ENCODE assay signal across 18 cellular contexts in genomic region chr1:64162804-64163203, GRCh38. TPM values are rescaled to one million over a fixed set of nuclear protein-coding genes. Genes with fewer than 3 reads are reported as not detected.
A peak's percentile ranks its signal among the peaks of the same experiment; 100 is the strongest.
DNase-seq lines count a peak whose midpoint lies in the region; ATAC-seq and TF ChIP-seq lines count a peak whose summit lies in the region.
"Had no signal": no experiment of that assay in that cellular context is flagged by ENCODE, and none has a peak within 500 bp of the region (broad histone marks: within the 10 kb centered on the region; RNA-seq: fewer than 3 reads in every experiment).

No MANE protein-coding gene starts in this region.

- no peaks in the 10 kb centered on the region for H3K27me3 Mint-ChIP-seq in H9 (ENCODE audit: low read depth)

- intact Hi-C loops in ascending aorta (cut with DNase I) (loop anchor here (2.0 to 5.0 kb wide), 3 partner anchors 390 to 486 kb away; no protein-coding TSS in a partner anchor), tibial artery (cut with DNase I; ENCODE audit: low total_unique reads) (loop anchor here (10.0 kb wide), 1 partner anchor 468 kb away; no protein-coding TSS in a partner anchor)

- peaks cover 0 to 9% of the 10 kb centered on the region in 2 experiments; a peak in 2 of 5 replicates for H3K9me3 Mint-ChIP-seq in H9

- no peaks in the 10 kb centered on the region for H3K27me3 ChIP-seq in H9 (ENCODE audit: insufficient read depth, low read length)
- H3K27me3 ChIP-seq in ascending aorta: no peaks in the 10 kb centered on the region
- H3K27me3 ChIP-seq in trophoblast cell (ENCODE audit: insufficient read depth, low read length): no peaks in the 10 kb centered on the region
- no peaks in the 10 kb centered on the region for H3K27me3 ChIP-seq in tibial artery
- H3K27me3 ChIP-seq: BE2C had no signal

- no peak overlapping the region for H3T11ph ChIP-seq in H9 (ENCODE audit: low read length)

- no peaks in the 10 kb centered on the region for H4K20me1 ChIP-seq in H9 (ENCODE audit: control insufficient read depth, insufficient read depth, insufficient read length)

- H3K9ac ChIP-seq in H9 (ENCODE audit: extremely low read depth, insufficient read length, low read length): no peak overlapping the region
- H3K9ac ChIP-seq in trophoblast cell (ENCODE audit: low read length): peak overlapping the region; percentile 44

- H3K36me3 ChIP-seq in ascending aorta (peaks cover 0 to 12% of the 10 kb centered on the region in 2 donors), trophoblast cell (ENCODE audit: control insufficient read depth in 1 of 2, insufficient read depth in 2 of 2, low read length in 2 of 2) (peaks cover 6 to 21% of the 10 kb centered on the region in 2 experiments), tibial artery (peaks cover 0 to 6% (median 0%) of the 10 kb centered on the region in 3 donors)
- H3K36me3 ChIP-seq: BE2C had no signal

- H3K79me2 ChIP-seq in H9 (ENCODE audit: insufficient read depth, low read length) (no peaks in the 10 kb centered on the region), trophoblast cell (ENCODE audit: control insufficient read depth, insufficient read depth, low read length, poor library complexity) (no peaks in the 10 kb centered on the region)

- no peak overlapping the region for H2BK20ac ChIP-seq in H9 (ENCODE audit: low read depth, low read length, poor library complexity, severe bottlenecking)

- H2BK15ac ChIP-seq in H9 (ENCODE audit: low read depth, low read length): no peak overlapping the region

- H3K14ac ChIP-seq in H9 (ENCODE audit: insufficient read depth, low read length): no peak overlapping the region
- H3K14ac ChIP-seq in trophoblast cell (ENCODE audit: low read length): no peak overlapping the region

- H2AK5ac ChIP-seq in H9 (ENCODE audit: insufficient read length, low read length) (no peak overlapping the region), trophoblast cell (ENCODE audit: low read length) (peak overlapping the region; percentile 33)

- peaks cover 37 to 49% (median 45%) of the 10 kb centered on the region in 3 experiments for H3K36me3 Mint-ChIP-seq in H9 (ENCODE audit: insufficient read depth in 1 of 3, low read depth in 3 of 3)
- H3K36me3 Mint-ChIP-seq: CD14-positive monocyte; CD4-positive, alpha-beta memory T cell had no signal

- no peak overlapping the region for H3K56ac ChIP-seq in H9 (ENCODE audit: insufficient read length, low read depth, low read length)

- H3K18ac ChIP-seq in H9 (ENCODE audit: insufficient read length, low read depth, low read length) (no peak overlapping the region), trophoblast cell (ENCODE audit: low read length) (peak overlapping the region; percentile 68)

- no peak overlapping the region for H3K4me2 ChIP-seq in H9 (ENCODE audit: insufficient read depth, insufficient read length, low read length)
- H3K4me2 ChIP-seq in trophoblast cell (ENCODE audit: low read length): no peak overlapping the region

- peak overlapping the region; percentile 11 to 41 (median 27); a peak in 1 of 7 replicates for H3K27ac Mint-ChIP-seq in H9
- H3K27ac Mint-ChIP-seq: CD4-positive, alpha-beta memory T cell had no signal

- no CpG with 5 or more reads among the region's 1 CpG for WGBS in H9 (ENCODE audit: extremely low coverage, insufficient read length, low lambda C conversion rate)
- WGBS in trophoblast cell (ENCODE audit: extremely low coverage, insufficient coverage, insufficient read length): no CpG with 5 or more reads among the region's 1 CpG

- no peak overlapping the region for H2AFZ ChIP-seq in H9 (ENCODE audit: low read length)
- H2AFZ ChIP-seq in trophoblast cell (ENCODE audit: insufficient read depth, low read length, poor library complexity): no peak overlapping the region

- peaks cover 2% of the 10 kb centered on the region for H3K9me3 ChIP-seq in H9 (ENCODE audit: control insufficient read depth, low read depth, low read length)
- no peaks in the 10 kb centered on the region for H3K9me3 ChIP-seq in ascending aorta
- no peaks in the 10 kb centered on the region for H3K9me3 ChIP-seq in trophoblast cell (ENCODE audit: insufficient read depth, low read depth, low read length)
- H3K9me3 ChIP-seq in tibial artery: no peaks in the 10 kb centered on the region
- H3K9me3 ChIP-seq: BE2C had no signal

- H3K4ac ChIP-seq in H9 (ENCODE audit: low read depth, low read length) (no peak overlapping the region), trophoblast cell (ENCODE audit: low read depth, low read length) (no peak overlapping the region)

- no peak for TF ChIP-seq CTCF in H9 (conservative IDR thresholded peaks at IDR 0.05)
- TF ChIP-seq CTCF in ascending aorta (IDR thresholded peaks at IDR 0.05): no peak
- TF ChIP-seq CTCF in tibial artery (IDR thresholded peaks at IDR 0.05): no peak

- H2BK12ac ChIP-seq in H9 (ENCODE audit: insufficient read length, low read depth, low read length) (no peak overlapping the region), trophoblast cell (ENCODE audit: low read length) (peak overlapping the region; percentile 41)

- no peak overlapping the region for H3K4me3 Mint-ChIP-seq in H9
- H3K4me3 Mint-ChIP-seq: CD14-positive monocyte; CD4-positive, alpha-beta memory T cell had no signal

- H2BK5ac ChIP-seq in H9 (ENCODE audit: insufficient read length, low read length) (no peak overlapping the region), trophoblast cell (ENCODE audit: low read depth, low read length, poor library complexity) (no peak overlapping the region)

- ATAC-seq in GM18517 (IDR thresholded peaks at IDR 0.05; ENCODE audit: unreplicated experiment) (no peak), HG03135 (IDR thresholded peaks at IDR 0.05; ENCODE audit: unreplicated experiment) (no peak)
- ATAC-seq: K562 had no signal

- no peak overlapping the region for H4K12ac ChIP-seq in trophoblast cell (ENCODE audit: low read depth, low read length)

- no peak overlapping the region for H3K27ac ChIP-seq in H9 (ENCODE audit: insufficient read length, low read depth, low read length)
- H3K27ac ChIP-seq in ascending aorta: peak overlapping the region; percentile 70 to 80
- no peak overlapping the region for H3K27ac ChIP-seq in trophoblast cell (ENCODE audit: low read depth, low read length)
- peak overlapping the region; percentile 65 to 68 for H3K27ac ChIP-seq in tibial artery
- H3K27ac ChIP-seq: HL-60 had no signal

- DNase-seq in H9 (no peak), ascending aorta (ENCODE audit: low spot score in 2 of 2) (no peak), trophoblast cell (no peak), tibial artery (no peak), GOT3 (lab: John Stamatoyannopoulos, UW) (no peak)
- DNase-seq: ACHN; CD4-positive, alpha-beta memory T cell; DMS79; GF-D8; HCEC 1CT had no signal

- H4K91ac ChIP-seq in H9 (ENCODE audit: insufficient read length, low read depth, low read length): no peak overlapping the region
- H4K91ac ChIP-seq in trophoblast cell (ENCODE audit: low read depth, low read length): peak overlapping the region; percentile 52

- H3K79me1 ChIP-seq in H9 (ENCODE audit: insufficient read depth, low read depth, low read length, poor library complexity, severe bottlenecking) (no peaks in the 10 kb centered on the region), trophoblast cell (ENCODE audit: low read length) (peaks cover 2% of the 10 kb centered on the region)

- H2BK120ac ChIP-seq in H9 (ENCODE audit: low read depth, low read length, poor library complexity, severe bottlenecking): no peak overlapping the region
- no peak overlapping the region for H2BK120ac ChIP-seq in trophoblast cell (ENCODE audit: insufficient read depth, low read length, poor library complexity)

- no peaks in the 10 kb centered on the region for H3K23me2 ChIP-seq in H9 (ENCODE audit: insufficient read length, low read depth, low read length, poor library complexity, severe bottlenecking)

- H4K8ac ChIP-seq in H9 (replicated peaks; ENCODE audit: insufficient read length, low read depth, low read length) (no peak overlapping the region), trophoblast cell (ENCODE audit: low read depth, low read length) (no peak overlapping the region)

- H3K4me3 ChIP-seq in ascending aorta: no peak overlapping the region
- no peak overlapping the region for H3K4me3 ChIP-seq in trophoblast cell (ENCODE audit: low read depth, low read length)
- H3K4me3 ChIP-seq in tibial artery: no peak overlapping the region
- H3K4me3 ChIP-seq: K562 had no signal

- H3K23ac ChIP-seq in H9 (ENCODE audit: insufficient read length, low read depth, low read length) (no peak overlapping the region), trophoblast cell (ENCODE audit: low read length) (no peak overlapping the region)

- H3K4me1 ChIP-seq in H9 (ENCODE audit: insufficient read depth, low read length) (no peaks in the 10 kb centered on the region), ascending aorta (peaks cover 12 to 34% of the 10 kb centered on the region in 2 donors), trophoblast cell (ENCODE audit: control insufficient read depth in 1 of 2, insufficient read depth in 2 of 2, low read length in 2 of 2) (no peaks in the 10 kb centered on the region), tibial artery (peaks cover 0 to 48% (median 21%) of the 10 kb centered on the region in 4 donors)

- peaks cover 0 to 16% of the 10 kb centered on the region in 2 experiments; a peak in 3 of 4 replicates for H3K4me1 Mint-ChIP-seq in H9
- H3K4me1 Mint-ChIP-seq: CD14-positive monocyte; CD4-positive, alpha-beta memory T cell had no signal

- no peak overlapping the region for H4K5ac ChIP-seq in H9 (ENCODE audit: insufficient read length, low read depth, low read length)

RNA-seq across cellular contexts. Expression of gene UBE2U, which starts 40.6 kb away (rescaled TPM):
- total RNA-seq in H9 (2021) (not detected in 2 replicates), ascending aorta (not detected)
- 0.18 TPM in 1 of 2 replicates, not detected in the other for polyA plus RNA-seq in trophoblast cell (2013)
- total RNA-seq: CD4-positive, alpha-beta memory T cell; Daoy; HT1080; K562 had no signal
- polyA plus RNA-seq: CD14-positive monocyte; CD4-positive, alpha-beta memory T cell; K562 had no signal

Comparison
In these comparisons a context has a peak if more than half of its experiments do, and no peak if none do; other contexts are left out.
1. H3K27ac ChIP-seq: peak in ascending aorta (2 of 2) and tibial artery (2 of 2); none in H9 (single experiment) and trophoblast cell (single experiment).